In genomic region chr13:102688306-102688973, GRCh38 we compare ENCODE assay signal across 20 cellular contexts. TPM values are rescaled to one million over a fixed set of nuclear protein-coding genes. Genes with fewer than 3 reads are reported as not detected.
DNase-seq lines count a peak whose midpoint lies in the region; ATAC-seq and TF ChIP-seq lines count a peak whose summit lies in the region.
"Had no signal": no experiment of that assay in that cellular context is flagged by ENCODE, and none has a peak within 500 bp of the region (broad histone marks: within the 10 kb centered on the region; RNA-seq: fewer than 3 reads in every experiment).

No MANE protein-coding gene starts in this region.

- no peaks in the 10 kb centered on the region for H3K36me3 ChIP-seq in esophagus muscularis mucosa
- H3K36me3 ChIP-seq: BLaER1 had no signal

- no peaks in the 10 kb centered on the region for H3K9me3 ChIP-seq in esophagus muscularis mucosa
- H3K9me3 ChIP-seq: BLaER1 had no signal

- intact Hi-C loops in esophagus muscularis mucosa (cut with DNase I), result no loop called here

- peak; percentile 21 to 26 for DNase-seq in NCI-H524 (lab: John Stamatoyannopoulos, UW)
- no peak for DNase-seq in NCI-H524 treated with DMSO at 0.1 percent for 48 hours (lab: John Stamatoyannopoulos, UW)
- peak; percentile 18 for DNase-seq in NCI-H69 (lab: John Stamatoyannopoulos, UW)
- DNase-seq in esophagus muscularis mucosa (ENCODE audit: extremely low spot score), result peak; percentile 50
- no peak for DNase-seq in nephron progenitor cell
- DNase-seq in kidney tubule cell (ENCODE audit: low spot score), result no peak
- DNase-seq in anterior cingulate cortex (lab: John Stamatoyannopoulos, UW), result no peak
- DNase-seq: CD8-positive, alpha-beta memory T cell; NCI-H1048; NCI-H1694; NCI-H226; PC-3 had no signal

- H3K27me3 ChIP-seq in esophagus muscularis mucosa, result peaks cover 0 to 22% (median 0%) of the 10 kb centered on the region in 4 donors
- H3K27me3 ChIP-seq: BLaER1 had no signal

- no peak overlapping the region for H3K27ac ChIP-seq in esophagus muscularis mucosa (replicated peaks in 1 of 4)
- H3K27ac ChIP-seq: BLaER1, KMS-11, RWPE1 had no signal

- peak overlapping the region; percentile 37 for H3K27ac Mint-ChIP-seq in nephron progenitor cell

- no peaks in the 10 kb centered on the region for H3K4me1 ChIP-seq in esophagus muscularis mucosa

- no peak overlapping the region for H3K4me3 ChIP-seq in esophagus muscularis mucosa
- H3K4me3 ChIP-seq: BLaER1 had no signal

- H3K4me1 Mint-ChIP-seq in nephron progenitor cell, result peaks cover 41% of the 10 kb centered on the region

- H3K36me3 Mint-ChIP-seq in nephron progenitor cell (ENCODE audit: low read depth), result peaks cover 3% of the 10 kb centered on the region

- no peaks in the 10 kb centered on the region for H3K27me3 Mint-ChIP-seq in nephron progenitor cell (ENCODE audit: low read depth, poor library complexity)

- TF ChIP-seq POLR2A in esophagus muscularis mucosa (IDR thresholded peaks at IDR 0.05; ENCODE audit: low read depth), result no peak

- ATAC-seq in GM18498 (IDR thresholded peaks at IDR 0.05; ENCODE audit: unreplicated experiment), result no peak
- ATAC-seq: PC-3 had no signal

- no peak overlapping the region for H3K4me3 Mint-ChIP-seq in nephron progenitor cell
- H3K4me3 Mint-ChIP-seq: CD8-positive, alpha-beta memory T cell had no signal

- H3K9me3 Mint-ChIP-seq in nephron progenitor cell, result peaks cover 13% of the 10 kb centered on the region
- H3K9me3 Mint-ChIP-seq: CD8-positive, alpha-beta memory T cell had no signal

- TF ChIP-seq EP300 in esophagus muscularis mucosa (IDR thresholded peaks at IDR 0.05), result no peak

- 51% methylated on average over 11 of the region's 13 CpGs for WGBS in esophagus muscularis mucosa

- TF ChIP-seq CTCF in esophagus muscularis mucosa (IDR thresholded peaks at IDR 0.05) (no peak), nephron progenitor cell (IDR thresholded peaks at IDR 0.05) (no peak)

RNA-seq across cellular contexts. Expression of gene METTL21C, which starts 6.4 kb away (rescaled TPM):
- not detected for total RNA-seq in esophagus muscularis mucosa
- total RNA-seq: A172; CD8-positive, alpha-beta memory T cell; H4; M059J; PC-3; SK-MEL-5 had no signal

Comparison
In these comparisons a context has a peak if more than half of its experiments do, and no peak if none do; other contexts are left out.
1. DNase-seq: peak in NCI-H524 (2 of 2), NCI-H69 (single experiment) and esophagus muscularis mucosa (single experiment); none in NCI-H524 treated with DMSO at 0.1 percent for 48 hours (single experiment), nephron progenitor cell (single experiment), kidney tubule cell (single experiment) and anterior cingulate cortex (0 of 58).